Comparison of ENCODE assay signal across 8 cellular contexts in the genomic region with DNA sequence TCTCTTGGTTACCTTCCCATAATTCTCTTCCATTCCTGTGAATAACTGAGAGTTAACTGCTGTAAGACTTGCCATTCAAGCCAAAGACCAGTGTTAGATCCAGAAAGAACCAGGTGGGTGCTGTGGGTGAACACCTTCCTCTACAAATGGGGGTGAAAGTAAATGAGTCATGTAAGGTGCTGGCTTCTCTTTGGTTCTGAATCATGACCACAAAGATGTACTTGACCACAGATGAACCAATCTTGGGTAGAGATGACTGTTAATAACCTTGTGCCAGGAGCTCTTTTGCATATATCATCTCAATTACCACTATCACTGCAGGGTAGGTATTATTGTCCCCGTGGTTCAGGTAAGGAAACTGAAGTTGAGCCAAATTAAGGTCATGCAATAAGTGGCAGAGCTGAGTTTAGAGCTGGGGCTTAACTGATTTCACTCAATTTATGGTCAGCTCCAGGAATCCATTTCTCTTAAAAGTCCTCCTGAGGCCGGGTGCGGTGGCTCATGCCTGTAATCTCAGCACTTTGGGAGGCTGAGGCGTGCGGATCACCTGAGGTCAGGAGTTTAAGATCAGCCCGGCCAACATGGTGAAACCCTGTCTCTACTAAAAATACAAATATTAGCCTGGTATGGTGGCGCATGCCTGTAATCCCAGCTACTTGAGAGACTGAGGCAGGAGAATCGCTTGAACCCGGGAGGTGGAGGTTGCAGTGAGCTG.
DNase-seq lines count a peak whose midpoint lies in the region; ATAC-seq and TF ChIP-seq lines count a peak whose summit lies in the region.

No MANE protein-coding gene starts in this region.

- H3K27me3 ChIP-seq in GM06990 (replicated peaks; ENCODE audit: control insufficient read depth, insufficient read depth, low read length) (no peaks in the 10 kb centered on the region), endodermal cell (ENCODE audit: control insufficient read depth, insufficient read depth, low read length, poor library complexity, severe bottlenecking) (no peaks in the 10 kb centered on the region)

- peaks cover 5 to 6% of the 10 kb centered on the region in 2 donors for H3K9me3 Mint-ChIP-seq in activated T-cell treated with anti-CD3 and anti-CD28 coated beads, Interleukin-2, amount 50 U/mL, for 72 hours
- H3K9me3 Mint-ChIP-seq in endodermal cell, result peaks cover 6% of the 10 kb centered on the region

- H3K36me3 ChIP-seq in GM06990 (ENCODE audit: control insufficient read depth, insufficient read depth, low read length) (no peaks in the 10 kb centered on the region), endodermal cell (ENCODE audit: control insufficient read depth, insufficient read depth, low read length) (no peaks in the 10 kb centered on the region)

- H3K4me3 Mint-ChIP-seq in activated T-cell treated with anti-CD3 and anti-CD28 coated beads, Interleukin-2, amount 50 U/mL, for 72 hours, result peak overlapping the region; percentile 64 to 74
- no peak overlapping the region for H3K4me3 Mint-ChIP-seq in endodermal cell

- DNase-seq in GM06990 (ENCODE audit: extremely low read depth, insufficient read length) (peak; percentile 47), NCI-H345 (lab: John Stamatoyannopoulos, UW) (no peak), NOMO-1 (lab: John Stamatoyannopoulos, UW; ENCODE audit: unreplicated experiment in 2 of 2) (no peak), SKM-1 (lab: John Stamatoyannopoulos, UW; ENCODE audit: unreplicated experiment) (no peak), endodermal cell (no peak)
- DNase-seq in activated T-cell treated with anti-CD3 and anti-CD28 coated beads, Interleukin-2, amount 50 U/mL, for 72 hours, result peak; percentile 61 to 71

- H3K36me3 Mint-ChIP-seq in activated T-cell treated with anti-CD3 and anti-CD28 coated beads, Interleukin-2, amount 50 U/mL, for 72 hours (ENCODE audit: insufficient read depth in 2 of 2), result peaks cover 13 to 14% of the 10 kb centered on the region in 2 donors
- no peaks in the 10 kb centered on the region for H3K36me3 Mint-ChIP-seq in endodermal cell (ENCODE audit: low read depth)

- peaks cover 16% of the 10 kb centered on the region for H3K27me3 Mint-ChIP-seq in activated T-cell treated with anti-CD3 and anti-CD28 coated beads, Interleukin-2, amount 50 U/mL, for 72 hours (ENCODE audit: low read depth)
- no peaks in the 10 kb centered on the region for H3K27me3 Mint-ChIP-seq in endodermal cell (ENCODE audit: insufficient read depth)

- peak; percentile 59 for ATAC-seq in GM19324 (IDR thresholded peaks at IDR 0.05; ENCODE audit: low FRiP score, unreplicated experiment)
- ATAC-seq in HG03060 (IDR thresholded peaks at IDR 0.05; ENCODE audit: low read depth, unreplicated experiment), result peak; percentile 99
- peak; percentile 80 to 82 for ATAC-seq in activated T-cell treated with anti-CD3 and anti-CD28 coated beads, Interleukin-2, amount 50 U/mL, for 72 hours (replicated peaks in 1 of 2)

- peaks cover 68% of the 10 kb centered on the region for H3K4me1 Mint-ChIP-seq in activated T-cell treated with anti-CD3 and anti-CD28 coated beads, Interleukin-2, amount 50 U/mL, for 72 hours (ENCODE audit: low read depth)
- H3K4me1 Mint-ChIP-seq in endodermal cell, result no peaks in the 10 kb centered on the region

- 94 to 96% methylated on average over 8 to 9 of the region's 9 CpGs for WGBS in endodermal cell (ENCODE audit: insufficient coverage in 1 of 2, insufficient read length in 1 of 2), 2 experiments

- H3K27ac ChIP-seq in endodermal cell (ENCODE audit: low read depth, low read length), result no peak overlapping the region

- no peak overlapping the region for H3K9ac ChIP-seq in endodermal cell (ENCODE audit: extremely low read depth, low read length, poor library complexity, severe bottlenecking)

- no peak for TF ChIP-seq CTCF in GM06990 (IDR thresholded peaks at IDR 0.05; ENCODE audit: insufficient read depth, low read length, poor library complexity, severe bottlenecking)
- TF ChIP-seq CTCF in endodermal cell (conservative IDR thresholded peaks at IDR 0.05), result no peak

- peak overlapping the region; percentile 52 for H3K27ac Mint-ChIP-seq in activated T-cell treated with anti-CD3 and anti-CD28 coated beads, Interleukin-2, amount 50 U/mL, for 72 hours
- no peak overlapping the region for H3K27ac Mint-ChIP-seq in endodermal cell

- no peak overlapping the region for H3K4me3 ChIP-seq in GM06990 (replicated peaks; ENCODE audit: low read depth, low read length)
- no peak overlapping the region for H3K4me3 ChIP-seq in endodermal cell (ENCODE audit: low read length)

- peaks cover 9% of the 10 kb centered on the region for H3K9me3 ChIP-seq in endodermal cell (ENCODE audit: control insufficient read depth, low read length)

- H3K4me1 ChIP-seq in endodermal cell (ENCODE audit: control insufficient read depth, insufficient read depth, low read length), result no peaks in the 10 kb centered on the region

Comparison
In these comparisons a context has a peak if more than half of its experiments do, and no peak if none do; other contexts are left out.
1. DNase-seq: peak in GM06990 (single experiment) and activated T-cell treated with anti-CD3 and anti-CD28 coated beads, Interleukin-2, amount 50 U/mL, for 72 hours (2 of 2); none in NCI-H345 (single experiment), NOMO-1 (0 of 2), SKM-1 (single experiment) and endodermal cell (single experiment).
2. Peak in every context shown above with its lines, with median percentiles within 50 percentile points of each other: ATAC-seq.